ENCODE assay signal across 10 cellular contexts in genomic region chr20:50713677-50714101, GRCh38. TPM values are rescaled to one million over a fixed set of nuclear protein-coding genes. Genes with fewer than 3 reads are reported as not detected.
DNase-seq lines count a peak whose midpoint lies in the region; ATAC-seq and TF ChIP-seq lines count a peak whose summit lies in the region.
"Had no signal": no experiment of that assay in that cellular context is flagged by ENCODE, and none has a peak within 500 bp of the region (broad histone marks: within the 10 kb centered on the region; RNA-seq: fewer than 3 reads in every experiment).

No MANE protein-coding gene starts in this region.

- DNase-seq in Daoy (ENCODE audit: low read depth) (peak; percentile 28), RPMI7951 (ENCODE audit: low read depth) (peak; percentile 79), foreskin fibroblast (peak in 1 of 2 donors; percentile 80), omental fat pad (ENCODE audit: low spot score) (no peak), NCI-H1436 treated with DMSO at 0.1 percent for 48 hours (lab: John Stamatoyannopoulos, UW) (no peak)
- DNase-seq: activated T-cell treated with anti-CD3 and anti-CD28 coated beads, Interleukin-2, amount 50 U/mL, for 24 hours; NK-92 treated with Interleukin-12 subunit alpha and Interleukin-12 subunit beta, amount 100 ng/mL, for 24 hours had no signal

- H3K4me3 ChIP-seq in foreskin fibroblast (ENCODE audit: low read depth in 1 of 2, low read length in 2 of 2) = no peak overlapping the region

- TF ChIP-seq CTCF in foreskin fibroblast (IDR thresholded peaks at IDR 0.05; ENCODE audit: low read depth, low read length) (peak; percentile 68), omental fat pad (IDR thresholded peaks at IDR 0.05) (peak in 1 of 3 donors; percentile 23)

- peak; percentile 74 for ATAC-seq in omental fat pad (ENCODE audit: low FRiP score)
- no peak for ATAC-seq in GM18858 (IDR thresholded peaks at IDR 0.05; ENCODE audit: unreplicated experiment)
- no peak for ATAC-seq in HG03565 (IDR thresholded peaks at IDR 0.05; ENCODE audit: unreplicated experiment)
- ATAC-seq in GM19395 (IDR thresholded peaks at IDR 0.05; ENCODE audit: unreplicated experiment) = no peak

RNA-seq across cellular contexts. Expression of gene PARD6B, which starts 17.7 kb away (rescaled TPM):
- 5.2 and 26.0 TPM in 2 replicates for total RNA-seq in Daoy (2014; rRNA removed; shearing (Covaris generic))
- total RNA-seq in RPMI7951 (2014; rRNA removed; shearing (Covaris generic)) = 5.5 and 6.2 TPM in 2 replicates
- total RNA-seq in omental fat pad = 10 to 100 TPM in 1 of 4 donors, 1 to 10 TPM in 3; 1.1 to 20.5 (median 5.9) TPM

RNA-seq across cellular contexts. Expression of gene RIPOR3, which starts 22.3 kb away (rescaled TPM):
- 0.27 and 0.40 TPM in 2 replicates for total RNA-seq in Daoy (2014; rRNA removed; shearing (Covaris generic))
- 10.0 and 10.8 TPM in 2 replicates for total RNA-seq in RPMI7951 (2014; rRNA removed; shearing (Covaris generic))
- total RNA-seq in omental fat pad = 10 to 100 TPM in 3 of 4 donors, 1 to 10 TPM in 1; 7.8 to 81.8 (median 16.6) TPM

Comparison
In these comparisons a context has a peak if more than half of its experiments do, and no peak if none do; other contexts are left out.
1. DNase-seq: peak in Daoy (single experiment) and RPMI7951 (single experiment); none in omental fat pad (single experiment) and NCI-H1436 treated with DMSO at 0.1 percent for 48 hours (single experiment).